17 cellular contexts compared by ENCODE assay signal in the genomic region with DNA sequence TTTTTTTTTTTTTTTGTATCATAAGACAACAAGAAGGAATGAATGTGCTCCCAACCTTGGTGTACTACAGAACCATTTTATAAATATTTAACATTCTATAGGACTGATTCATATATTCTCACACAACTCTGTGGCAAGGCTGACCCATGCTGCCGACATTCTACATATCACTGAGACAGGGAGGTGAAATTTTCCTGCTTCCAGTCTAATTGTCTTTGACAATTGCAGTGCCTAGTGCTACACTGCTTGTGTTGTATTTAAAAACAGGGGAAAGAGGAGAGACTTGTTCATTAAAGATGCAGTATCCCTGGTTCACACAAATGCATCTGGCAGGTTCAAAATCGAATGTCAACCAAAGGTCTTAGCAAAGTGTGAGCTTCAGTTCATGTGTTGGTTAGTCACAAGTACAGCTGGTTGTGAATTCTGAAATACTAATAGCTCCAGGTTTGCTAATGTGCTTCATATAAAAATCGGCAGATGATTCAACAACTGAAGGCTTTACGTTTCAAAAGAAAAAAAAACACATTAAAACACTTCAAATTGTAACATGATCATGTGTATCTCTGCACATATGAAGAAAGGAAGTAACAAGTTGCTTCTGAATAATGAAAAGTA.
DNase-seq lines count a peak whose midpoint lies in the region; ATAC-seq lines count a peak whose summit lies in the region.
"Had no signal": no experiment of that assay in that cellular context is flagged by ENCODE, and none has a peak within 500 bp of the region (broad histone marks: within the 10 kb centered on the region; RNA-seq: fewer than 3 reads in every experiment).

No MANE protein-coding gene starts in this region.

- H3K27me3 ChIP-seq in H7 (ENCODE audit: control insufficient read depth, insufficient read depth, low read length), result no peaks in the 10 kb centered on the region
- H3K27me3 ChIP-seq: BE2C had no signal

- no peak overlapping the region for H3K4me3 ChIP-seq in H7 (ENCODE audit: insufficient read depth, low read depth, low read length)

- ATAC-seq in GM18498 (IDR thresholded peaks at IDR 0.05; ENCODE audit: unreplicated experiment), result no peak
- ATAC-seq in GM21515 (IDR thresholded peaks at IDR 0.05; ENCODE audit: unreplicated experiment), result no peak

- DNase-seq in A172 (ENCODE audit: low spot score), result peak; percentile 41
- DNase-seq in H4 (ENCODE audit: low spot score), result peak; percentile 5
- peak; percentile 16 for DNase-seq in RPMI7951 (ENCODE audit: low read depth)
- DNase-seq in fibroblast of peridontal ligament (ENCODE audit: extremely low read depth), result peak; percentile 45
- DNase-seq in H7, result no peak
- no peak for DNase-seq in activated effector memory CD4-positive, alpha-beta T cell treated with Interleukin-2 at 50 U/mL for 16 hours
- DNase-seq: activated CD4-positive, alpha-beta T cell treated with anti-CD3 and anti-CD28 coated beads for 48 hours; activated gamma-delta T cell; BE2C; central memory CD4-positive, alpha-beta T cell; immature natural killer cell; NCI-H187 treated with DMSO at 0.1 percent for 48 hours; stimulated activated CD4-positive, alpha-beta T cell treated with anti-CD3 and anti-CD28 coated beads, Interleukin-4, amount 100 ng/mL, for 24 hours; stimulated activated naive CD4-positive, alpha-beta T cell treated with Interleukin-2 at 50 U/mL for 16 hours; T-helper 1 cell had no signal

- no peaks in the 10 kb centered on the region for H3K36me3 ChIP-seq in H7 (replicated peaks; ENCODE audit: control insufficient read depth, insufficient read depth, low read length)
- H3K36me3 ChIP-seq: BE2C had no signal

Comparison
In these comparisons a context has a peak if more than half of its experiments do, and no peak if none do; other contexts are left out.
1. DNase-seq: peak in A172 (single experiment), H4 (single experiment), RPMI7951 (single experiment) and fibroblast of peridontal ligament (single experiment); none in H7 (single experiment) and activated effector memory CD4-positive, alpha-beta T cell treated with Interleukin-2 at 50 U/mL for 16 hours (single experiment).